ENCODE assay signal across 21 cellular contexts in the genomic region with DNA sequence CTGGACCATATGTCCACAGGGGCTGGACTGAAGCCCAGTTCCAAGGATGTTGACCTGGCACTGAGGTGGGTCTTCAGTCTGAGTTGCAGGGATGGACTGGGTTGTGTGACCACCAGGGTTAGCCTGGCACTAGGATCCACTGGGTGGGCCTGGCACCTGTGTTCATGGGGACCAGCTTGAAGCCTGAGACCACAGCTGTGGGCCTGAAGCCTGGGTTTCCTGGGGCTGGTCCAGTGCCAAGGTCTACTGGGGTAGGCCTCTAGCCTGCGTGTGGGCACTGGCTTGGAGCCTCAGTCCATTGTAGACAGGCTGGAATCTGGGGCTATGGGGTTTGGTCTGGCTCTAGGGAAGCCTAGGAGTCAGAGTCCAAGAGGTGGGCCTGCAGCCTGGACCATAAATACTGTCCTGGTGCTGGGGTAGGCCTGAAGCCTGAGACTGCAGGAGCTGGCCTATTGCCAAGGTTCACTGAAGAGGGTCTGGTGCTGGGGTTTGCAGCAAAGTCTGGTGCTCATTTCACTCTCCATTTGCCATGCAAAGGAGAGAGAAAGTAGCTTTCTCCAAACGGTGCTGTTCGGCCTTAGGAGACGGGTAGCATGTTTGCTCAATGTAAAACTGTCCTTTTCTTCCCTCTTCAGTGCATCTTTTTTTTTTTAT.
"Had no signal": no experiment of that assay in that cellular context is flagged by ENCODE, and none has a peak within 500 bp of the region (broad histone marks: within the 10 kb centered on the region; RNA-seq: fewer than 3 reads in every experiment).

No MANE protein-coding gene starts in this region.

- H3K4me1 Mint-ChIP-seq: T-cell had no signal

- ATAC-seq: HepG2, Panc1, PC-3, T-cell had no signal

- H3K4me3 Mint-ChIP-seq: T-cell had no signal

- H3K27ac Mint-ChIP-seq: T-cell had no signal

- H3K27ac ChIP-seq: KMS-11, RWPE1 had no signal

- H3K9ac ChIP-seq: KMS-11 had no signal

- FAIRE-seq: HepG2 had no signal

- DNase-seq: IMR-90; Kasumi-1; MM.1S; NCI-H1092 treated with DMSO at 0.1 percent for 48 hours; NCI-H1436; NCI-H187; NCI-H2029; NCI-H2081 treated with DMSO at 0.1 percent for 48 hours; NCI-H2227 treated with DMSO at 0.1 percent for 48 hours; NCI-H524; NCI-H526 treated with DMSO at 0.1 percent for 48 hours; NCI-H748 treated with DMSO at 0.1 percent for 48 hours; NK-92 treated with Interleukin-12 subunit alpha and Interleukin-12 subunit beta, amount 100 ng/mL, for 24 hours; PC-3; SHP77; SW 1271; T-cell had no signal

- H3K4me2 ChIP-seq: KMS-11 had no signal
